ENCODE assay signal across 8 cellular contexts in the genomic region with DNA sequence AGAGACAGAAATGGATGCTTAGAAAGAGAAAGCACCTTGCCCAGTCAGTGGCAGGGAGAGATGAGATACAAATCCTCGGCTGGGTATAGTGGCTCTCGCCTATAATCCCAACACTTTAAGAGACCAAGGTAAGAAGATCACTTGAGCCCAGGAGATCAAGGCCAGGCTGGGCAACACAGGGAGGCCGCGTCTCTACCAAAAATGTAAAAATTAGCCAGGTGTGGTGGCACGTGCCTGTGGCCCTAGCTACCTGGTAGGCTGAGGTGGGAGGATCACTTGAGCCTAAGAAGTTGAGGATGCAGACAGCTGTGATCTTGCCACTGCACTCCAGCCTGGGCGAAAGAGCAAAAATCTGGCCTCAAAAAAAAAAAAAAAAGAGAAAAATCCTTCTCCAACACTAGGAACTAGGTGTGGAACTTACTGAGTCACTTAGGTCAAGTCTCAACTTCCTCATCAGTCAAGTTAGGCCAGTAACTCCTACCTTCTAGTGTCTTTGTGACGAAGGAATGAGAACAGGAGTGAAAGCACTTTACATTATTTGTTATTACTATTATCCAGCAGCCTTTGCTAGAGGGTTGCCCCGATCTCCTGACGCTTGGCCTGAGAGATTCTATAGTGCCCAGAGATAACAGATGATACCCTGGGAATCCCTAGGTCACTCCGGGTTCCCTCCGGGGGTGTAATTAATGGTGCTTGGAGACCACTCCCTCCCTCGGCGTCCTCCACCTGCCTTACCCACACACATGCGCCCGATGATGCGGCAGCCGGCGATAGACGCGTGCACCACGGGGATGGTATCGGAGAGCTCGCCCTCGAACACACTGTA. TPM values are rescaled to one million over a fixed set of nuclear protein-coding genes. Genes with fewer than 3 reads are reported as not detected.
DNase-seq lines count a peak whose midpoint lies in the region; ATAC-seq, FAIRE-seq and TF ChIP-seq lines count a peak whose summit lies in the region.

No MANE protein-coding gene starts in this region.

- intact Hi-C loops in heart right ventricle (cut with DNase I), result no loop called here
- intact Hi-C loops in Right ventricle myocardium superior (cut with DNase I), result no loop called here
- intact Hi-C loops in pancreas (cut with DNase I), result no loop called here

- H3K4me1 ChIP-seq in heart right ventricle (peaks cover 7 to 29% (median 18%) of the 10 kb centered on the region in 9 donors), RWPE2 (ENCODE audit: insufficient read depth, poor library complexity, severe bottlenecking) (peaks cover 30% of the 10 kb centered on the region), esophagus (ENCODE audit: control insufficient read depth in 2 of 2, insufficient read depth in 2 of 2, low read length in 1 of 2) (peaks cover 3 to 6% of the 10 kb centered on the region in 2 donors), pancreas (peaks cover 0 to 11% (median 0%) of the 10 kb centered on the region in 3 donors)

- no peaks in the 10 kb centered on the region for H3K9me3 ChIP-seq in heart right ventricle
- no peaks in the 10 kb centered on the region for H3K9me3 ChIP-seq in RWPE2 (ENCODE audit: severe bottlenecking)
- H3K9me3 ChIP-seq in esophagus (ENCODE audit: control insufficient read depth in 2 of 2, insufficient read depth in 1 of 2, low read depth in 1 of 2, low read length in 1 of 2), result no peaks in the 10 kb centered on the region
- no peaks in the 10 kb centered on the region for H3K9me3 ChIP-seq in pancreas

- DNase-seq in heart right ventricle, result no peak
- DNase-seq in Right ventricle myocardium superior, result no peak
- DNase-seq in RWPE2 (ENCODE audit: low spot score), result no peak
- no peak for DNase-seq in pancreas
- DNase-seq in EL, result no peak
- DNase-seq in NCI-H774 (lab: John Stamatoyannopoulos, UW), result no peak

- H3K36me3 ChIP-seq in heart right ventricle (peaks cover 0 to 43% (median 11%) of the 10 kb centered on the region in 9 donors), RWPE2 (ENCODE audit: low read depth) (peaks cover 54% of the 10 kb centered on the region), esophagus (ENCODE audit: control insufficient read depth in 2 of 2, insufficient read depth in 2 of 2, low read length in 1 of 2) (peaks cover 10 to 34% of the 10 kb centered on the region in 2 donors), pancreas (peaks cover 5 to 19% (median 17%) of the 10 kb centered on the region in 3 donors)

- H3K27ac ChIP-seq in heart right ventricle, result peak overlapping the region in 9 of 10 donors; percentile 67 to 89 (median 82)
- peak overlapping the region; percentile 88 for H3K27ac ChIP-seq in RWPE2 (ENCODE audit: poor library complexity, severe bottlenecking)
- peak overlapping the region; percentile 97 to 98 for H3K27ac ChIP-seq in esophagus (ENCODE audit: low read depth in 2 of 2, low read length in 1 of 2)
- H3K27ac ChIP-seq in pancreas, result peak overlapping the region in 2 of 4 donors; percentile 31 to 71

- no peaks in the 10 kb centered on the region for H3K27me3 ChIP-seq in heart right ventricle
- H3K27me3 ChIP-seq in RWPE2 (ENCODE audit: insufficient read depth, poor library complexity, severe bottlenecking), result no peaks in the 10 kb centered on the region
- H3K27me3 ChIP-seq in esophagus (ENCODE audit: control insufficient read depth in 1 of 2, insufficient read depth in 2 of 2, low read length in 2 of 2), result no peaks in the 10 kb centered on the region
- H3K27me3 ChIP-seq in pancreas, result no peaks in the 10 kb centered on the region

- 22 to 24% methylated on average over 24 of the region's 24 CpGs for WGBS in heart right ventricle, 2 donors
- WGBS in esophagus, 2 donors, result 14 to 16% methylated on average over 24 of the region's 24 CpGs
- WGBS in pancreas, 2 donors, result 14 to 17% methylated on average over 24 of the region's 24 CpGs

- H3K4me3 ChIP-seq in heart right ventricle, result peak overlapping the region; percentile 83 to 96 (median 92)
- peak overlapping the region; percentile 71 for H3K4me3 ChIP-seq in RWPE2 (ENCODE audit: severe bottlenecking)
- H3K4me3 ChIP-seq in esophagus (ENCODE audit: low read depth in 1 of 2, low read length in 2 of 2), result peak overlapping the region; percentile 91 to 94
- H3K4me3 ChIP-seq in pancreas, result peak overlapping the region; percentile 49 to 97 (median 90)

- ATAC-seq in heart right ventricle (peak in 1 of 8 donors; percentile 31), Right ventricle myocardium superior (ENCODE audit: poor library complexity) (no peak), RWPE2 (ENCODE audit: low read depth) (no peak), pancreas (peak in 1 of 4 donors; percentile 2), HG02973 (IDR thresholded peaks at IDR 0.05; ENCODE audit: unreplicated experiment) (no peak)

- FAIRE-seq in pancreas (lab: Jason Lieb, UNC), result no peak

- no peak for TF ChIP-seq CTCF in heart right ventricle (IDR thresholded peaks at IDR 0.05)
- TF ChIP-seq CTCF in RWPE2 (IDR thresholded peaks at IDR 0.05; ENCODE audit: poor library complexity, severe bottlenecking), result no peak
- TF ChIP-seq CTCF in pancreas (IDR thresholded peaks at IDR 0.05), result no peak

RNA-seq across cellular contexts. Expression of a gene that starts 0.9 kb away (rescaled TPM):
- total RNA-seq in heart right ventricle (10 to 100 TPM; 28.2 to 57.5 (median 39.0) TPM), Right ventricle myocardium superior (30.3 TPM), pancreas (10 to 100 TPM; 30.6 to 59.2 (median 45.5) TPM)
- polyA plus RNA-seq in heart right ventricle (100 to 1,000 TPM in 1 of 2 donors, 10 to 100 TPM in 1; 33.4 to 155 TPM), esophagus (100 to 1,000 TPM; 186 to 315 TPM), pancreas (10 to 100 TPM; 61.3 to 79.4 TPM)

RNA-seq across cellular contexts. Expression of a gene that starts 5.7 kb away (rescaled TPM):
- 10 to 100 TPM; 36.8 to 62.4 (median 46.1) TPM for total RNA-seq in heart right ventricle
- 10 to 100 TPM; 14.4 to 64.1 TPM for polyA plus RNA-seq in heart right ventricle
- 42.4 TPM for total RNA-seq in Right ventricle myocardium superior
- polyA plus RNA-seq in esophagus, result 10 to 100 TPM; 25.7 to 52.2 TPM
- total RNA-seq in pancreas, result 10 to 100 TPM; 28.9 to 49.9 (median 44.4) TPM
- polyA plus RNA-seq in pancreas, result 10 to 100 TPM; 53.7 to 74.9 TPM

RNA-seq across cellular contexts. Expression of a gene that starts 8.6 kb away (rescaled TPM):
- not detected for total RNA-seq in heart right ventricle
- under 1 TPM in 1 of 2 donors, not detected in 1; 0.03 TPM for polyA plus RNA-seq in heart right ventricle
- not detected for total RNA-seq in Right ventricle myocardium superior
- 10 to 100 TPM; 32.3 to 35.9 TPM for polyA plus RNA-seq in esophagus
- total RNA-seq in pancreas, result not detected
- polyA plus RNA-seq in pancreas, result not detected

RNA-seq across cellular contexts. Expression of a gene that starts 57.2 kb away (rescaled TPM):
- total RNA-seq in heart right ventricle, result 1 to 10 TPM in 1 of 10 donors, under 1 TPM in 8, not detected in 1; 0.09 to 1.2 (median 0.35) TPM
- polyA plus RNA-seq in heart right ventricle, result under 1 TPM; 0.09 to 0.22 TPM
- 0.13 TPM for total RNA-seq in Right ventricle myocardium superior
- under 1 TPM; 0.10 to 0.12 TPM for polyA plus RNA-seq in esophagus
- total RNA-seq in pancreas, result 1 to 10 TPM; 2.0 to 5.8 (median 3.8) TPM
- polyA plus RNA-seq in pancreas, result 1 to 10 TPM; 6.5 to 7.3 TPM
